Comparison of ENCODE assay signal across 1 cellular context in the genomic region with DNA sequence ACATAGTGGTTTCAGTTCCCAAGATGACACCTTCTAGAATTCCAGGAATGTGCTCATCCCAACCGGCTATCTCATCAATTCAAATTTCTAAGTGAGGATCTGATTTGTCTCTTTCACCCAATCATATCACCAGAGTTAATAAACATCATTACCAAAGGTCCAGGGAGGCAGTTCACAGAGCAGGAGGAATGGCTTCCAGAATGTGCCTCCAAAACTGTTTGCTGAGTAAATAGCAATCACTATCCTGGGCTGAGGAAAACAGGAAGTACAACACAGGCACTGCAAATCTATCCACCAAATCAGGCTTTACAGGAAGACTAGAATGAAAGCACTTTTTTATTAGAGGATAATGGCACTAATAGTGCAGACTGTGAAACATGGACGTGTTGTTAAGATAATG.
TF ChIP-seq lines count a peak whose summit lies in the region.

No MANE protein-coding gene starts in this region.

TF ChIP-seq in H1, 55 proteins besides CTCF, POLR2A, EP300 and RAD21:
- TF ChIP-seq TEAD4 (IDR thresholded peaks at IDR 0.05; ENCODE audit: low read depth, low read length) (no peak), KDM1A (IDR thresholded peaks at IDR 0.05; ENCODE audit: borderline replicate concordance, low read length) (no peak), SIRT6 (IDR thresholded peaks at IDR 0.05; ENCODE audit: low read length) (no peak)
